In the genomic region with DNA sequence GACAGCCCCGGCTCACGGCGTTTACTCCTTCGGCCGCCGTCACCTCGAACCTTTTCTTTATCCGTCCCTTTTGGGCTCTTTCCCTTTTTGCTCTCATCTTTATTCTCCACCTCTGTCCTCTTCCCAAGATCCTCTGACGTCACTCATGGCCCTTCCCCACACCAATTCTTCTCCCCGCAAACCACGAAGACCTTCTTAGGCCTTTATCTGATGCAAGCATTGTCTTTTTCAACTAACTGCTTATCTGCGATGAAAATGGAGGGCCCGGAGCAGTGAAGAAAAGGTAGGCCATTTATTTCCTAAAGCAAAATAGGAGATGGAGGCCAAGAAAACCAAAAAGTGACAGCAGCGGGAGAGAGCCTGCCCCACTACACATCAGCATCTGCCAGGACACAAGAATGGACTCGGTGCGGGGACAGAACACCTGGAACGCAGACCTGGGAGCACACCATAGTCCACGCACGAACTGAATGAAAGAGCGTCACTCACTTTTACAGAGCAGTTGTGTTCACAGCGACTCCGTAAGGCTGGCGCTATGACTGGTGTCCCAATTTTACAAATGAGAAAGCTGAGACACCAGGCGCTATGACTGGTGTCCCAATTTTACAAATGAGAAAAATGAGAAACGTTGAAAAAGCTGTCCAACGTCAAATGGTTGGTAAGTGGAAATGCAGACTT, we compare ENCODE assay signal across 9 cellular contexts. TPM values are rescaled to one million over a fixed set of nuclear protein-coding genes. Genes with fewer than 3 reads are reported as not detected.
A peak's percentile ranks its signal among the peaks of the same experiment; 100 is the strongest.
DNase-seq lines count a peak whose midpoint lies in the region; ATAC-seq and TF ChIP-seq lines count a peak whose summit lies in the region.
"Had no signal": no experiment of that assay in that cellular context is flagged by ENCODE, and none has a peak within 500 bp of the region (broad histone marks: within the 10 kb centered on the region; RNA-seq: fewer than 3 reads in every experiment).

No MANE protein-coding gene starts in this region.

- TF ChIP-seq CTCF in left ventricle myocardium inferior (IDR thresholded peaks at IDR 0.05; ENCODE audit: borderline replicate concordance): no peak
- no peak for TF ChIP-seq CTCF in retinal pigment epithelial cell (conservative IDR thresholded peaks at IDR 0.05; ENCODE audit: low read depth, low read length)

- peak overlapping the region; percentile 72 for H3K4me3 Mint-ChIP-seq in activated naive CD8-positive, alpha-beta T cell treated with anti-CD3 and anti-CD28 coated beads, Interleukin-2, amount 50 U/mL, for 24 hours

- peak overlapping the region; percentile 67 for H3K27ac Mint-ChIP-seq in activated naive CD8-positive, alpha-beta T cell treated with anti-CD3 and anti-CD28 coated beads, Interleukin-2, amount 50 U/mL, for 24 hours

- H3K4me1 ChIP-seq in left ventricle myocardium inferior: peaks cover 10% of the 10 kb centered on the region

- peak overlapping the region; percentile 34 for H3K27ac ChIP-seq in left ventricle myocardium inferior (replicated peaks)
- H3K27ac ChIP-seq: SK-N-MC had no signal

- H3K9me3 Mint-ChIP-seq in activated naive CD8-positive, alpha-beta T cell treated with anti-CD3 and anti-CD28 coated beads, Interleukin-2, amount 50 U/mL, for 24 hours: no peaks in the 10 kb centered on the region

- intact Hi-C loops in left ventricle myocardium inferior (cut with micrococcal nuclease): no loop called here

- no peak for DNase-seq in activated naive CD8-positive, alpha-beta T cell treated with anti-CD3 and anti-CD28 coated beads, Interleukin-2, amount 50 U/mL, for 24 hours
- DNase-seq in left ventricle myocardium inferior (no peak), retinal pigment epithelial cell (ENCODE audit: low read depth) (no peak), GDM1 (lab: John Stamatoyannopoulos, UW) (no peak), T1000 (lab: John Stamatoyannopoulos, UW) (no peak), iPS-NIHi7 (ENCODE audit: extremely low spot score) (no peak)

- H3K36me3 ChIP-seq in left ventricle myocardium inferior: no peaks in the 10 kb centered on the region

- no peaks in the 10 kb centered on the region for H3K36me3 Mint-ChIP-seq in activated naive CD8-positive, alpha-beta T cell treated with anti-CD3 and anti-CD28 coated beads, Interleukin-2, amount 50 U/mL, for 24 hours (ENCODE audit: low read depth)

- peak overlapping the region; percentile 56 for H3K4me3 ChIP-seq in left ventricle myocardium inferior
- peak overlapping the region; percentile 38 for H3K4me3 ChIP-seq in retinal pigment epithelial cell (ENCODE audit: low read length)
- H3K4me3 ChIP-seq: SK-N-MC had no signal

- no peaks in the 10 kb centered on the region for H3K27me3 ChIP-seq in left ventricle myocardium inferior (ENCODE audit: low read depth)

- peak; percentile 19 for ATAC-seq in GM18868 (IDR thresholded peaks at IDR 0.05; ENCODE audit: unreplicated experiment)
- ATAC-seq in activated naive CD8-positive, alpha-beta T cell treated with anti-CD3 and anti-CD28 coated beads, Interleukin-2, amount 50 U/mL, for 24 hours: no peak
- no peak for ATAC-seq in HG02840 (IDR thresholded peaks at IDR 0.05; ENCODE audit: low FRiP score, unreplicated experiment)

- H3K9me3 ChIP-seq in left ventricle myocardium inferior (replicated peaks): no peaks in the 10 kb centered on the region

- H3K27me3 Mint-ChIP-seq in activated naive CD8-positive, alpha-beta T cell treated with anti-CD3 and anti-CD28 coated beads, Interleukin-2, amount 50 U/mL, for 24 hours: peaks cover 39% of the 10 kb centered on the region

- peaks cover 8% of the 10 kb centered on the region for H3K4me1 Mint-ChIP-seq in activated naive CD8-positive, alpha-beta T cell treated with anti-CD3 and anti-CD28 coated beads, Interleukin-2, amount 50 U/mL, for 24 hours

RNA-seq across cellular contexts. Expression of a gene that starts 45.3 kb away (rescaled TPM):
- 7.2 TPM for total RNA-seq in left ventricle myocardium inferior
